In genomic region chr10:120541971-120542370, GRCh38 we compare ENCODE assay signal across 22 cellular contexts.
"Had no signal": no experiment of that assay in that cellular context is flagged by ENCODE, and none has a peak within 500 bp of the region (broad histone marks: within the 10 kb centered on the region; RNA-seq: fewer than 3 reads in every experiment).

No MANE protein-coding gene starts in this region.

- ATAC-seq: natural killer cell; right lobe of liver; stimulated activated memory B cell treated with anti-CD40 and anti-IgM and Interleukin-4, amounts not matched to agents 10 μg/mL and 1 μg/mL and 100 μg/mL, for 72 hours; stimulated activated naive CD8-positive, alpha-beta T cell treated with anti-CD3 and anti-CD28 coated beads, Interleukin-15, amount 100 ng/mL, for 72 hours had no signal

- H3K27ac ChIP-seq: left ventricle myocardium inferior, neural progenitor cell, ovary, right atrium auricular region, right lobe of liver, tibial nerve, uterus had no signal

- H2AFZ ChIP-seq: neural progenitor cell had no signal

- H3K4me2 ChIP-seq: neural progenitor cell, smooth muscle cell had no signal

- H3K36me3 ChIP-seq: left ventricle myocardium inferior, neural progenitor cell, ovary, right atrium auricular region, right lobe of liver, tibial nerve, uterus had no signal

- DNase-seq: islet precursor cell; left ventricle myocardium inferior; mesendoderm; naive B cell; natural killer cell; nephron progenitor cell; ovary; right lobe of liver; stimulated activated CD4-positive, alpha-beta T cell treated with anti-CD3 and anti-CD28 coated beads, Interleukin-1b, Interleukin-23, amount 100 ng/mL, for 48 hours; stimulated activated CD4-positive, alpha-beta T cell treated with anti-CD3 and anti-CD28 coated beads, Interleukin-2, amount 100 ng/mL, for 48 hours; stimulated activated CD4-positive, alpha-beta T cell treated with anti-CD3 and anti-CD28 coated beads, Interleukin-4, amount 100 ng/mL, for 4 hours; stimulated activated CD8-positive, alpha-beta memory T cell treated with anti-CD3 and anti-CD28 coated beads, Interleukin-4, amount 100 ng/mL, for 48 hours; stimulated activated naive CD4-positive, alpha-beta T cell treated with Interleukin-2 at 50 U/mL for 16 hours; stimulated activated naive CD8-positive, alpha-beta T cell treated with anti-CD3 and anti-CD28 coated beads, Interleukin-15, amount 100 ng/mL, for 72 hours; substantia nigra; uterus had no signal

- H3K4me3 ChIP-seq: left ventricle myocardium inferior, lung, neural progenitor cell, ovary, right atrium auricular region, right lobe of liver, smooth muscle cell, tibial nerve, uterus had no signal

- H3K4me1 ChIP-seq: left ventricle myocardium inferior, right atrium auricular region, right lobe of liver, tibial nerve, uterus had no signal

- H3K9ac ChIP-seq: neural progenitor cell had no signal

- H3K9me3 ChIP-seq: left ventricle myocardium inferior, ovary, right atrium auricular region, right lobe of liver, tibial nerve, uterus had no signal

- H3K27me3 ChIP-seq: neural progenitor cell, ovary, right atrium auricular region, right lobe of liver, tibial nerve, uterus had no signal
